Comparison of ENCODE assay signal across 8 cellular contexts in genomic region chr3:155871746-155872158, GRCh38. TPM values are rescaled to one million over a fixed set of nuclear protein-coding genes. Genes with fewer than 3 reads are reported as not detected.
DNase-seq lines count a peak whose midpoint lies in the region; FAIRE-seq and TF ChIP-seq lines count a peak whose summit lies in the region.

No MANE protein-coding gene starts in this region.

- DNase-seq in GM12892 (ENCODE audit: insufficient read length): no peak
- DNase-seq in H4 (ENCODE audit: low spot score): peak; percentile 22
- DNase-seq in RCC 7860 (ENCODE audit: low spot score): peak; percentile 21
- DNase-seq in fibroblast of peridontal ligament (ENCODE audit: extremely low read depth): peak; percentile 37
- no peak for DNase-seq in NCI-H1105 (lab: John Stamatoyannopoulos, UW)
- no peak for DNase-seq in D341Med (ENCODE audit: low spot score)
- DNase-seq in stimulated activated naive CD4-positive, alpha-beta T cell treated with Interleukin-2 at 50 U/mL for 16 hours (lab: John Stamatoyannopoulos, UW): no peak

- peak overlapping the region; percentile 86 for H3K9ac ChIP-seq in rectal smooth muscle tissue (ENCODE audit: low read length)

- H3K27ac ChIP-seq in rectal smooth muscle tissue (ENCODE audit: low read depth, low read length): peak overlapping the region; percentile 95

- FAIRE-seq in GM12892 (lab: Jason Lieb, UNC): peak; percentile 62
- no peak for FAIRE-seq in RCC 7860 (lab: Jason Lieb, UNC)

- H3K27me3 ChIP-seq in rectal smooth muscle tissue (ENCODE audit: control insufficient read depth, insufficient read depth, low read length): no peaks in the 10 kb centered on the region

- H3K4me1 ChIP-seq in rectal smooth muscle tissue (ENCODE audit: control insufficient read depth, insufficient read depth, low read length): peaks cover 14% of the 10 kb centered on the region

- no peak for TF ChIP-seq POLR2A in GM12892 (IDR thresholded peaks at IDR 0.05; ENCODE audit: low read depth, low read length)

- H3K36me3 ChIP-seq in rectal smooth muscle tissue (ENCODE audit: control insufficient read depth, insufficient read depth, low read length): no peaks in the 10 kb centered on the region

- peak overlapping the region; percentile 89 for H3K4me3 ChIP-seq in rectal smooth muscle tissue (ENCODE audit: low read length)

RNA-seq across cellular contexts. Expression of gene GMPS, which starts 1.3 kb away (rescaled TPM):
- polyA plus RNA-seq in GM12892 (2012; ENCODE audit: missing spikeins): 98.1 TPM
- 102 and 126 TPM in 2 replicates for total RNA-seq in H4 (2014; rRNA removed; shearing (Covaris generic))

RNA-seq across cellular contexts. Expression of gene SLC33A1, which starts 17.5 kb away (rescaled TPM):
- 10.5 TPM for polyA plus RNA-seq in GM12892 (2012; ENCODE audit: missing spikeins)
- 36.5 and 45.4 TPM in 2 replicates for total RNA-seq in H4 (2014; rRNA removed; shearing (Covaris generic))

Comparison
In these comparisons a context has a peak if more than half of its experiments do, and no peak if none do; other contexts are left out.
1. DNase-seq: peak in H4 (single experiment), RCC 7860 (single experiment) and fibroblast of peridontal ligament (single experiment); none in GM12892 (single experiment), NCI-H1105 (single experiment), D341Med (single experiment) and stimulated activated naive CD4-positive, alpha-beta T cell treated with Interleukin-2 at 50 U/mL for 16 hours (single experiment).